In the genomic region with DNA sequence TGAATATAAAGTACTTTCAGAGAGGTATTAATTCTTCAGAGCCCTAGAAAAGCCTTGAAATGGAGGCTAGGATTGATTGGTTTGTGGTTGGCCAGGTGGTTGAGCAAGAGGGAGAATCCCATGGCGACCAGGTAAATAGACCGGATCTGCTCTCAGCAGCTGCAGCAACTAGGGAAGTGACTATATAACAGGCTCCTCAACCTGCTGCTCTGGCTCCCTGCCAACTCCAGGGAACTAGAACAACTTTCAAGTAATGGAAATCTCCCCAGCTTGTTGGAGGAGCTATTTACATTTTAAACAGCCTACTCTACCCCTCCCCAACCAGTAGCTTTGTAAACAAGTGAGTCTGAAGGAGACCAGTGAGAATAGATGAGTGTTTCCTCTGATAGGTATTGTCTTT, we compare ENCODE assay signal across 12 cellular contexts.
A peak's percentile ranks its signal among the peaks of the same experiment; 100 is the strongest.
DNase-seq lines count a peak whose midpoint lies in the region; ATAC-seq and TF ChIP-seq lines count a peak whose summit lies in the region.
"Had no signal": no experiment of that assay in that cellular context is flagged by ENCODE, and none has a peak within 500 bp of the region (broad histone marks: within the 10 kb centered on the region; RNA-seq: fewer than 3 reads in every experiment).

No MANE protein-coding gene starts in this region.

- H3K9me3 ChIP-seq in SJCRH30 (replicated peaks), result no peaks in the 10 kb centered on the region
- H3K9me3 ChIP-seq in lung (ENCODE audit: control insufficient read depth in 2 of 2, insufficient read depth in 1 of 2, low read length in 1 of 2), result peaks cover 0 to 3% of the 10 kb centered on the region in 2 donors
- H3K9me3 ChIP-seq in MG63, result no peaks in the 10 kb centered on the region
- H3K9me3 ChIP-seq: ovary had no signal

- POLR2A ChIA-PET in HEK293T (lab: Yijun Ruan, JAX), result no interaction called here

- no peak for TF ChIP-seq CTCF in lung (IDR thresholded peaks at IDR 0.05; ENCODE audit: control extremely low read depth, extremely low read depth)

- no peaks in the 10 kb centered on the region for H3K27me3 ChIP-seq in SJCRH30
- H3K27me3 ChIP-seq in lung (ENCODE audit: control insufficient read depth, insufficient read depth), result no peaks in the 10 kb centered on the region
- no peaks in the 10 kb centered on the region for H3K27me3 ChIP-seq in MG63
- H3K27me3 ChIP-seq: ovary had no signal

- DNase-seq in HEK293T (ENCODE audit: extremely low spot score), result peak; percentile 5
- peak; percentile 83 to 92 for DNase-seq in NCI-H2081 (lab: John Stamatoyannopoulos, UW)
- peak; percentile 39 to 56 for DNase-seq in SJCRH30
- peak; percentile 70 for DNase-seq in lung (ENCODE audit: low spot score)
- no peak for DNase-seq in GM19238 (ENCODE audit: insufficient read length, low spot score)
- DNase-seq in kidney glomerular epithelial cell (lab: John Stamatoyannopoulos, UW), result no peak
- DNase-seq in MG63, result no peak
- DNase-seq: activated CD8-positive, alpha-beta memory T cell treated with anti-CD3 and anti-CD28 coated beads, Interleukin-2, amount 50 U/mL, for 48 hours; stimulated activated CD4-positive, alpha-beta T cell treated with anti-CD3 and anti-CD28 coated beads, Interleukin-4, amount 100 ng/mL, for 24 hours had no signal

- no peaks in the 10 kb centered on the region for H3K4me1 ChIP-seq in SJCRH30
- H3K4me1 ChIP-seq in lung (ENCODE audit: control insufficient read depth in 2 of 2, insufficient read depth in 2 of 2, low read length in 2 of 2), result no peaks in the 10 kb centered on the region

- CTCF ChIA-PET in HEK293T (lab: Yijun Ruan, JAX), result no interaction called here

- 3 to 6% methylated on average over 2 of the region's 2 CpGs for WGBS in lung, 2 donors

- peak; percentile 27 for ATAC-seq in lung (ENCODE audit: insufficient read depth, low FRiP score)
- ATAC-seq in HG03457 (IDR thresholded peaks at IDR 0.05; ENCODE audit: unreplicated experiment), result no peak
- ATAC-seq: Panc1 had no signal

- H3K4me3 ChIP-seq in SJCRH30, result no peak overlapping the region
- no peak overlapping the region for H3K4me3 ChIP-seq in lung
- H3K4me3 ChIP-seq in MG63, result no peak overlapping the region
- H3K4me3 ChIP-seq: ovary had no signal

- H3K27ac ChIP-seq in SJCRH30 (no peak overlapping the region), lung (ENCODE audit: low read depth in 1 of 2, low read length in 1 of 2) (no peak overlapping the region)
- H3K27ac ChIP-seq: ovary had no signal

- H3K36me3 ChIP-seq in SJCRH30, result no peaks in the 10 kb centered on the region
- H3K36me3 ChIP-seq in lung (ENCODE audit: control insufficient read depth in 2 of 2, insufficient read depth in 2 of 2, low read length in 2 of 2), result no peaks in the 10 kb centered on the region
- no peaks in the 10 kb centered on the region for H3K36me3 ChIP-seq in MG63
- H3K36me3 ChIP-seq: ovary had no signal

TF ChIP-seq in HEK293T, 16 proteins besides CTCF, POLR2A, EP300 and RAD21:
- TF ChIP-seq FOXM1 (IDR thresholded peaks at IDR 0.05; ENCODE audit: borderline replicate concordance) (no peak), ZNF384 (IDR thresholded peaks at IDR 0.05) (no peak), FOXK2 (IDR thresholded peaks at IDR 0.05) (no peak), ELF4 (IDR thresholded peaks at IDR 0.05) (no peak), BHLHE40 (IDR thresholded peaks at IDR 0.05; ENCODE audit: borderline replicate concordance) (no peak), TARDBP (IDR thresholded peaks at IDR 0.05) (no peak), ARNT (IDR thresholded peaks at IDR 0.05) (no peak), HDGF (IDR thresholded peaks at IDR 0.05; ENCODE audit: borderline replicate concordance) (no peak), CTBP1 (IDR thresholded peaks at IDR 0.05; ENCODE audit: borderline replicate concordance) (no peak), SUZ12 (IDR thresholded peaks at IDR 0.05) (no peak), SP1 (IDR thresholded peaks at IDR 0.05) (no peak), NFRKB (IDR thresholded peaks at IDR 0.05) (no peak), L3MBTL2 (conservative IDR thresholded peaks at IDR 0.05) (no peak), FOXA1 (IDR thresholded peaks at IDR 0.05) (no peak)
- TF ChIP-seq, protein P1, sequence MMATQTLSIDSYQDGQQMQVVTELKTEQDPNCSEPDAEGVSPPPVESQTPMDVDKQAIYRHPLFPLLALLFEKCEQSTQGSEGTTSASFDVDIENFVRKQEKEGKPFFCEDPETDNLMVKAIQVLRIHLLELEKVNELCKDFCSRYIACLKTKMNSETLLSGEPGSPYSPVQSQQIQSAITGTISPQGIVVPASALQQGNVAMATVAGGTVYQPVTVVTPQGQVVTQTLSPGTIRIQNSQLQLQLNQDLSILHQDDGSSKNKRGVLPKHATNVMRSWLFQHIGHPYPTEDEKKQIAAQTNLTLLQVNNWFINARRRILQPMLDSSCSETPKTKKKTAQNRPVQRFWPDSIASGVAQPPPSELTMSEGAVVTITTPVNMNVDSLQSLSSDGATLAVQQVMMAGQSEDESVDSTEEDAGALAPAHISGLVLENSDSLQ (IDR thresholded peaks at IDR 0.05), result no peak
TF ChIP-seq in HEK293T: peak in this region for 0.

Comparison
In these comparisons a context has a peak if more than half of its experiments do, and no peak if none do; other contexts are left out.
1. DNase-seq: peak in HEK293T (single experiment), NCI-H2081 (2 of 2), SJCRH30 (2 of 2) and lung (single experiment); none in GM19238 (single experiment), kidney glomerular epithelial cell (single experiment) and MG63 (single experiment).